In genomic region chr2:48284624-48285212, GRCh38 we compare ENCODE assay signal across 12 cellular contexts.
"Had no signal": no experiment of that assay in that cellular context is flagged by ENCODE, and none has a peak within 500 bp of the region (broad histone marks: within the 10 kb centered on the region; RNA-seq: fewer than 3 reads in every experiment).

No MANE protein-coding gene starts in this region.

- DNase-seq: anterior cingulate cortex; left ventricle myocardium superior; right cardiac atrium; stimulated activated CD4-positive, alpha-beta T cell treated with anti-CD3 and anti-CD28 coated beads, Interleukin-15, amount 100 ng/mL, for 24 hours; stimulated activated CD4-positive, alpha-beta T cell treated with anti-CD3 and anti-CD28 coated beads, Interleukin-4, amount 100 ng/mL, for 24 hours; stimulated activated naive CD4-positive, alpha-beta T cell treated with Interleukin-2 at 50 U/mL for 16 hours; T-helper 9 cell had no signal

- ATAC-seq: activated CD4-positive, CD25-positive, alpha-beta regulatory T cell treated with anti-CD3 and anti-CD28 coated beads, Interleukin-2, amount 50 U/mL, for 24 hours; left ventricle myocardium superior; natural killer cell treated with Interleukin-12 subunit alpha and Interleukin-12 subunit beta and Interleukin-15 and Interleukin-18, amount 100 ng/mL, for 72 hours; right cardiac atrium had no signal

- H3K36me3 ChIP-seq: breast epithelium, tibial nerve had no signal

- H3K27ac ChIP-seq: breast epithelium, skin epidermis, tibial nerve had no signal

- H3K4me1 ChIP-seq: breast epithelium had no signal

- H3K4me3 ChIP-seq: breast epithelium, skin epidermis, tibial nerve had no signal

- H3K27me3 ChIP-seq: breast epithelium, tibial nerve had no signal

- H3K9me3 ChIP-seq: breast epithelium, tibial nerve had no signal
